ENCODE assay signal across 8 cellular contexts in the genomic region with DNA sequence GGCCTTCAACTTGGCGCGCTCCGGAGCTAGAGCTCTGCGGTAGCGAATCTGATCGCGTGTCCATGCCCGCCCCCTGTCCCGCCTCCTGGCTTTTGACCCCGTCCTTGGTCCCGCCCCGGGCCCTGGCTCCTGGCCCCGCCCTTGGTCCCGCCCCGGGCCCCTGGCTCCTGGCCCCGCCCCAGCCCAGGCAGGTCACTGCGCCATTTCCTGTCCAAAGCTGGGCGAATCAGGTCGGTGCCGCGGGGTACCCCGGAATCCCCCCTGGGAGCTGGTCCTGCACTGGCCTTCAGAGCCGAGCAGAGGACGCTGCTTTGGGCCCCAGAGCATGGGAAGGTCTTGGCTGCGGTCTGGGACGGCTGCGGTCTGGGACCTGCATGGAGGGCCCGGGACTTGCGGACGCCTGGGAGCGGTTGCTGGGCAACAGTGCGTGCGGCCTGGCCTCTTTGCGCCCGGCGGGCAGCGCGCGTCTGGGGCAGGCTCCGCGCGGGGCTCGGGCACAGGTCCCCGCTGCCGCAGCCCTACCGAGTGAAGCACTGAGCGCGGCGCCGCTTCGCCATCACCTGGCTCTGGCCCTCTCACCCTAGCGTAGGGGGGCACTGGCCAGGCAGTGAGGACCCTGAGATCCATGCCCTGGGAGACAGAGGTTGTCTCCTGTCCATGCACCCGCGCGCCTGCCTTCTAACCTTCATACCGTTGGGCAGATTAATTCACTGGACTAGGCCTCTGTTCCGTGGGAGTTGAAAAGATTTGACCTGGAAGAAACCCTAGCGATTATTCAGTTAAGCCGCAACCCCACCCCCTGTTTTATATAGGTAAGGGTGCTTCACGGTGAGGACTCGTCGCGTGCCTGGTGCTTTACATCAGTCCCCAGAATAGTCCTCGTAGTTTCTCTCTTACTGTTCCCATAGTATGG. TPM values are rescaled to one million over a fixed set of nuclear protein-coding genes. Genes with fewer than 3 reads are reported as not detected.
DNase-seq lines count a peak whose midpoint lies in the region; ATAC-seq, FAIRE-seq and TF ChIP-seq lines count a peak whose summit lies in the region.

A gene with protein sequence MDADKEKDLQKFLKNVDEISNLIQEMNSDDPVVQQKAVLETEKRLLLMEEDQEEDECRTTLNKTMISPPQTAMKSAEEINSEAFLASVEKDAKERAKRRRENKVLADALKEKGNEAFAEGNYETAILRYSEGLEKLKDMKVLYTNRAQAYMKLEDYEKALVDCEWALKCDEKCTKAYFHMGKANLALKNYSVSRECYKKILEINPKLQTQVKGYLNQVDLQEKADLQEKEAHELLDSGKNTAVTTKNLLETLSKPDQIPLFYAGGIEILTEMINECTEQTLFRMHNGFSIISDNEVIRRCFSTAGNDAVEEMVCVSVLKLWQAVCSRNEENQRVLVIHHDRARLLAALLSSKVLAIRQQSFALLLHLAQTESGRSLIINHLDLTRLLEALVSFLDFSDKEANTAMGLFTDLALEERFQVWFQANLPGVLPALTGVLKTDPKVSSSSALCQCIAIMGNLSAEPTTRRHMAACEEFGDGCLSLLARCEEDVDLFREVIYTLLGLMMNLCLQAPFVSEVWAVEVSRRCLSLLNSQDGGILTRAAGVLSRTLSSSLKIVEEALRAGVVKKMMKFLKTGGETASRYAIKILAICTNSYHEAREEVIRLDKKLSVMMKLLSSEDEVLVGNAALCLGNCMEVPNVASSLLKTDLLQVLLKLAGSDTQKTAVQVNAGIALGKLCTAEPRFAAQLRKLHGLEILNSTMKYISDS (plus strand): TSS at position 195 of the 913 bp plus-strand sequence. CDS start 1,675 bp downstream, outside the sequence.

- H3K36me3 ChIP-seq in neutrophil, result no peaks in the 10 kb centered on the region
- peaks cover 0 to 5% (median 3%) of the 10 kb centered on the region in 5 donors for H3K36me3 ChIP-seq in subcutaneous abdominal adipose tissue (ENCODE audit: control insufficient read depth in 5 of 5, insufficient read depth in 5 of 5, low read length in 5 of 5)

- peak within 1 kb of the TSS; percentile 65 to 90 for H3K4me3 ChIP-seq in neutrophil (ENCODE audit: low read depth in 1 of 2, low read length in 1 of 2)
- H3K4me3 ChIP-seq in subcutaneous abdominal adipose tissue (ENCODE audit: low read depth in 1 of 5, low read length in 5 of 5), result peak within 1 kb of the TSS; percentile 73 to 88 (median 84)

- peak; percentile 26 for TF ChIP-seq CTCF in neutrophil (IDR thresholded peaks at IDR 0.05)

- H3K4me1 ChIP-seq in neutrophil (ENCODE audit: control insufficient read depth in 1 of 2, insufficient read depth in 1 of 2, low read depth in 1 of 2, low read length in 1 of 2), result peaks cover 6 to 7% of the 10 kb centered on the region in 2 experiments
- H3K4me1 ChIP-seq in subcutaneous abdominal adipose tissue (ENCODE audit: control insufficient read depth in 5 of 5, insufficient read depth in 5 of 5, low read length in 5 of 5), result peaks cover 0 to 22% (median 16%) of the 10 kb centered on the region in 5 donors

- TF ChIP-seq POLR2A in Raji (IDR thresholded peaks at IDR 0.05; ENCODE audit: insufficient read depth, low read depth, low read length), result peak; percentile 56

- H3K9ac ChIP-seq in subcutaneous abdominal adipose tissue (ENCODE audit: low read length in 5 of 5), result peak within 1 kb of the TSS; percentile 29 to 84 (median 75)

- peak; percentile 81 for DNase-seq in DMS 273 treated with DMSO at 0.1 percent for 48 hours (lab: John Stamatoyannopoulos, UW)
- peak; percentile 79 for DNase-seq in HuH-7 (ENCODE audit: low spot score)
- peak; percentile 73 to 93 (median 88) for DNase-seq in activated naive CD4-positive, alpha-beta T cell (lab: John Stamatoyannopoulos, UW)
- peak; percentile 86 to 92 for DNase-seq in frontal cortex (ENCODE audit: low spot score in 2 of 2)

- no peak for FAIRE-seq in frontal cortex (lab: Jason Lieb, UNC)

- H3K27me3 ChIP-seq in neutrophil, result no peaks in the 10 kb centered on the region
- no peaks in the 10 kb centered on the region for H3K27me3 ChIP-seq in subcutaneous abdominal adipose tissue (ENCODE audit: control insufficient read depth in 5 of 5, insufficient read depth in 4 of 5, low read length in 5 of 5)

- ATAC-seq in GM21515 (IDR thresholded peaks at IDR 0.05; ENCODE audit: unreplicated experiment), result peak; percentile 98

- H3K27ac ChIP-seq in neutrophil, result peak within 1 kb of the TSS; percentile 77
- peak within 1 kb of the TSS; percentile 80 for H3K27ac ChIP-seq in subcutaneous abdominal adipose tissue (ENCODE audit: low read depth, low read length)

- no peaks in the 10 kb centered on the region for H3K9me3 ChIP-seq in neutrophil
- H3K9me3 ChIP-seq in subcutaneous abdominal adipose tissue (ENCODE audit: control insufficient read depth in 5 of 5, low read length in 5 of 5), result no peaks in the 10 kb centered on the region

RNA-seq across cellular contexts. Expression of the gene that starts here (rescaled TPM):
- 1.6 TPM for total RNA-seq in frontal cortex

Comparison
In these comparisons a context has a peak if more than half of its experiments do, and no peak if none do; other contexts are left out.
1. Peak in every context shown above with its lines: DNase-seq, ATAC-seq, H3K4me3 ChIP-seq and H3K27ac ChIP-seq.